1 cellular context compared by ENCODE assay signal in genomic region chr9:37465249-37466036, GRCh38.
TF ChIP-seq lines count a peak whose summit lies in the region.

Gene ZBTB5 (minus strand): TSS chr9:37465450. CDS start chr9:37442551, 22,899 bp downstream.

TF ChIP-seq in K562, 482 proteins besides CTCF, POLR2A, EP300 and RAD21 (continued from another document and continues in another):
- TF ChIP-seq MLLT1 (IDR thresholded peaks at IDR 0.05) (peak; percentile 52 to 54; a peak in 3 of 4 replicates), ARID3A (IDR thresholded peaks at IDR 0.05; ENCODE audit: borderline replicate concordance, low read depth, low read length) (peak; percentile 43; the same call in 1 of the 2 replicates), MXD1 (CRISPR knock-in tag; IDR thresholded peaks at IDR 0.05; ENCODE audit: borderline replicate concordance, poor library complexity, severe bottlenecking) (peak; percentile 52), RFX1 (IDR thresholded peaks at IDR 0.05) (no peak), HOMEZ (CRISPR knock-in tag; IDR thresholded peaks at IDR 0.05) (no peak), ATF1 (CRISPR knock-in tag; IDR thresholded peaks at IDR 0.05) (peak; percentile 77), ATF1 (tag; IDR thresholded peaks at IDR 0.05) (peak; percentile 96), MNT (conservative IDR thresholded peaks at IDR 0.05) (no peak), MXI1 (IDR thresholded peaks at IDR 0.05; ENCODE audit: low read depth, low read length) (peak; percentile 38; the same call in 1 of the 2 replicates), RBM14 (IDR thresholded peaks at IDR 0.05; ENCODE audit: borderline replicate concordance, insufficient read depth, low read depth, low read length) (no peak), E2F1 (CRISPR knock-in tag; IDR thresholded peaks at IDR 0.05) (peak; percentile 47; the same call in 1 of the 2 replicates), BRD9 (IDR thresholded peaks at IDR 0.05; ENCODE audit: low read depth, partially characterized antibody) (no peak), GATAD2A (IDR thresholded peaks at IDR 0.05) (no peak), SIRT6 (IDR thresholded peaks at IDR 0.05; ENCODE audit: low read depth, low read length) (no peak), HOXB6 (CRISPR knock-in tag; IDR thresholded peaks at IDR 0.05; ENCODE audit: borderline replicate concordance) (no peak), TCF7L2 (IDR thresholded peaks at IDR 0.05; ENCODE audit: low read depth, low read length) (no peak), CHD2 (IDR thresholded peaks at IDR 0.05; ENCODE audit: low read depth, low read length) (peak; percentile 84), ARID1B (IDR thresholded peaks at IDR 0.05) (no peak), RNF2 (IDR thresholded peaks at IDR 0.05) (no peak; the same call in 1 of the 2 replicates), SNRNP70 (optimal IDR thresholded peaks at IDR 0.05; ENCODE audit: low read depth, low read length) (no peak), POLR3G (IDR thresholded peaks at IDR 0.05; ENCODE audit: extremely low read depth, insufficient read length, insufficient replicate concordance) (no peak), NR4A1 (CRISPR knock-in tag; IDR thresholded peaks at IDR 0.05) (no peak), NR4A1 (tag; IDR thresholded peaks at IDR 0.05) (no peak), TCF15 (CRISPR knock-in tag; IDR thresholded peaks at IDR 0.05) (no peak), THRB (CRISPR knock-in tag; conservative IDR thresholded peaks at IDR 0.05) (no peak), CHD4 (IDR thresholded peaks at IDR 0.05; ENCODE audit: insufficient read depth, insufficient replicate concordance, low read depth, low read length, poor library complexity, severe bottlenecking) (no peak), ZNF407 (IDR thresholded peaks at IDR 0.05; ENCODE audit: low read depth) (no peak), MBD1 (CRISPR knock-in tag; IDR thresholded peaks at IDR 0.05) (no peak), CTCFL (IDR thresholded peaks at IDR 0.05; ENCODE audit: borderline replicate concordance, insufficient read depth, low read depth, low read length, poor library complexity, severe bottlenecking) (no peak), RBM34 (IDR thresholded peaks at IDR 0.05; ENCODE audit: borderline replicate concordance, insufficient read depth, low read length) (no peak), ZNF282 (CRISPR knock-in tag; IDR thresholded peaks at IDR 0.05) (no peak), NFRKB (IDR thresholded peaks at IDR 0.05; ENCODE audit: low read depth) (no peak; the same call in 1 of the 2 replicates), SIN3A (IDR thresholded peaks at IDR 0.05; ENCODE audit: borderline replicate concordance in 2 of 2, control insufficient read depth in 1 of 2, low read depth in 2 of 2, low read length in 2 of 2) (peak; percentile 8 to 73; a peak in 1 of 4 replicates), CHD1 (IDR thresholded peaks at IDR 0.05; ENCODE audit: low read length) (no peak), BDP1 (IDR thresholded peaks at IDR 0.05; ENCODE audit: insufficient read depth, insufficient read length) (no peak)
